In genomic region chr9:19379283-19379682, GRCh38 we compare ENCODE assay signal across 8 cellular contexts. TPM values are rescaled to one million over a fixed set of nuclear protein-coding genes. Genes with fewer than 3 reads are reported as not detected.
DNase-seq lines count a peak whose midpoint lies in the region; ATAC-seq and TF ChIP-seq lines count a peak whose summit lies in the region.

No MANE protein-coding gene starts in this region.

- peak in 1 of 6 experiments; percentile 3 for TF ChIP-seq CTCF in Peyer's patch (IDR thresholded peaks at IDR 0.05)
- no peak for TF ChIP-seq CTCF in epithelial cell of esophagus (IDR thresholded peaks at IDR 0.05; ENCODE audit: insufficient read depth, low read depth, low read length, missing control alignments)
- no peak for TF ChIP-seq CTCF in osteocyte (IDR thresholded peaks at IDR 0.05)

- H3K36me3 Mint-ChIP-seq in osteocyte (ENCODE audit: unreplicated experiment): peaks cover 48% of the 10 kb centered on the region

- H3K27ac ChIP-seq in Peyer's patch: peak overlapping the region; percentile 89 to 96 (median 92)

- peaks cover 0 to 30% (median 4%) of the 10 kb centered on the region in 4 donors for H3K4me1 ChIP-seq in Peyer's patch

- peak; percentile 3 for DNase-seq in ELR (ENCODE audit: low read depth)
- no peak for DNase-seq in Peyer's patch
- DNase-seq in epithelial cell of esophagus (ENCODE audit: low read depth): no peak
- DNase-seq in osteocyte (ENCODE audit: extremely low spot score, unreplicated experiment): no peak

- no peaks in the 10 kb centered on the region for H3K27me3 ChIP-seq in Peyer's patch

- H3K27me3 Mint-ChIP-seq in osteocyte (ENCODE audit: unreplicated experiment): no peaks in the 10 kb centered on the region

- peaks cover 0 to 44% (median 0%) of the 10 kb centered on the region in 3 donors for H3K36me3 ChIP-seq in Peyer's patch

- H3K9me3 Mint-ChIP-seq in osteocyte (ENCODE audit: unreplicated experiment): no peaks in the 10 kb centered on the region

- H3K4me3 ChIP-seq in Peyer's patch (peak overlapping the region; percentile 58 to 81 (median 76)), epithelial cell of esophagus (ENCODE audit: low read length) (peak overlapping the region; percentile 89)

- H3K4me1 Mint-ChIP-seq in osteocyte (ENCODE audit: unreplicated experiment): peaks cover 41% of the 10 kb centered on the region

- TF ChIP-seq POLR2A in Peyer's patch (IDR thresholded peaks at IDR 0.05): peak in 1 of 2 donors; percentile 9

- peak overlapping the region; percentile 100 for H3K27ac Mint-ChIP-seq in osteocyte (ENCODE audit: unreplicated experiment)

- ATAC-seq in GM21360 (IDR thresholded peaks at IDR 0.05; ENCODE audit: unreplicated experiment): no peak
- ATAC-seq in GM21528 (IDR thresholded peaks at IDR 0.05; ENCODE audit: low FRiP score, unreplicated experiment): no peak
- no peak for ATAC-seq in HG02840 (IDR thresholded peaks at IDR 0.05; ENCODE audit: low FRiP score, unreplicated experiment)
- no peak for ATAC-seq in GM21447 (IDR thresholded peaks at IDR 0.05; ENCODE audit: unreplicated experiment)

- H3K9me3 ChIP-seq in Peyer's patch: no peaks in the 10 kb centered on the region

- peak overlapping the region; percentile 99 for H3K4me3 Mint-ChIP-seq in osteocyte (ENCODE audit: unreplicated experiment)

RNA-seq across cellular contexts. Expression of gene RPS6, which starts 0.8 kb away (rescaled TPM):
- total RNA-seq in Peyer's patch (1,000 to 10,000 TPM in 1 of 4 donors, 100 to 1,000 TPM in 3; 547 to 1,432 (median 812) TPM), osteocyte (1,728 and 1,737 TPM in 2 replicates)

RNA-seq across cellular contexts. Expression of gene ACER2, which starts 29.5 kb away (rescaled TPM):
- 1 to 10 TPM; 3.5 to 4.2 (median 4.0) TPM for total RNA-seq in Peyer's patch
- 0.52 and 0.70 TPM in 2 replicates for total RNA-seq in osteocyte
